ENCODE assay signal across 1 cellular context in the genomic region with DNA sequence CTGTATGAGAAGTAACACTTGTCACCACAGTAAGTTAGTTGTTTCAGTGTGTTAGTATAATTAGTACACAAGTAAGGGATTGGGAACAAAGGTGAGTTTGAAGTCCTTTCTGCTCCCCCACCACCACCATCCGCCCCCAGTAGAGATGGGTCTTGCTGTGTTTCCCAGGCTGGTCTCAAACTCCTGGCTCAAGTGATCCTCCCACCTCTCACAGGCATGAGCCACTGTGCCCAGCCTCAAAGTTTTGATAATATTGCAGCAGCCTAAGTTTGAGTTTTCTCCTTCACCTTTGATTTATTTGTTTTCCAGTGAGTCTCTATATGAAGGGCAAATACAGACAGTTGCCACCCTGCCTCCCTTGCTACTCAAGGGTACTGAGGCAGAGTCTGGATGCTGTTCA.
TF ChIP-seq lines count a peak whose summit lies in the region.

No MANE protein-coding gene starts in this region.

TF ChIP-seq in H1, 55 proteins besides CTCF, POLR2A, EP300 and RAD21:
- no peak for TF ChIP-seq TAF1 (IDR thresholded peaks at IDR 0.05; ENCODE audit: low read depth, low read length)
